23 cellular contexts compared by ENCODE assay signal in genomic region chr2:99890616-99891259, GRCh38.
DNase-seq lines count a peak whose midpoint lies in the region; ATAC-seq and TF ChIP-seq lines count a peak whose summit lies in the region.
"Had no signal": no experiment of that assay in that cellular context is flagged by ENCODE, and none has a peak within 500 bp of the region (broad histone marks: within the 10 kb centered on the region; RNA-seq: fewer than 3 reads in every experiment).

No MANE protein-coding gene starts in this region.

- intact Hi-C loops in IMR-90 (cut with micrococcal nuclease) = no loop called here
- intact Hi-C loops in activated CD4-positive, alpha-beta T cell treated with anti-CD3 and anti-CD28 coated beads for 36 hours (cut with DNase I, micrococcal nuclease) = no loop called here

- no peak overlapping the region for H3K56ac ChIP-seq in IMR-90 (ENCODE audit: extremely low read depth, insufficient read depth, low read length)

- no peak overlapping the region for H3K23ac ChIP-seq in IMR-90 (ENCODE audit: low read depth, low read length)

- TF ChIP-seq CTCF in IMR-90 (conservative IDR thresholded peaks at IDR 0.05; ENCODE audit: low read depth, low read length) = no peak

- no peak overlapping the region for H2AK9ac ChIP-seq in IMR-90 (replicated peaks; ENCODE audit: low read depth, low read length, poor library complexity)

- BruUV-seq in IMR-90 (replicated peaks; lab: Mats Ljungman, UMichigan) = no TSS peak

- no peak overlapping the region for H3K4me2 ChIP-seq in IMR-90 (ENCODE audit: low read depth, low read length)

- peaks cover 2 to 9% of the 10 kb centered on the region in 2 experiments; a peak in 1 of 4 replicates for H3K79me1 ChIP-seq in IMR-90 (ENCODE audit: low read depth in 1 of 2, low read length in 2 of 2)

- POLR2A ChIA-PET in IMR-90 (lab: Charles Lee; ENCODE audit: unreplicated experiment) = interaction anchor here (0.5 kb wide), 1 partner anchor 94 kb away, joined by 3 read pairs; no protein-coding TSS in a partner anchor
- POLR2A ChIA-PET in activated CD4-positive, alpha-beta T cell treated with anti-CD3 and anti-CD28 coated beads for 36 hours (lab: Charles Lee) = no interaction called here

- no peak for DNase-seq in IMR-90
- peak; percentile 22 for DNase-seq in iPS-NIHi7 (ENCODE audit: extremely low spot score)
- no peak for DNase-seq in stimulated activated effector memory CD8-positive, alpha-beta T cell treated with anti-CD3 and anti-CD28 coated beads, Interleukin-12 subunit alpha, Interleukin-12 subunit beta, amount 100 ng/mL, for 72 hours (ENCODE audit: low spot score in 2 of 2)
- no peak for DNase-seq in activated CD4-positive, alpha-beta T cell treated with anti-CD3 and anti-CD28 coated beads for 36 hours
- no peak for DNase-seq in kidney tubule cell (ENCODE audit: low spot score)
- DNase-seq: activated CD4-positive, alpha-beta T cell treated with anti-CD3 and anti-CD28 coated beads, Interleukin-2, amount 10 ng/mL, durations not matched to agents 7 days and 5 days; CD8-positive, alpha-beta memory T cell; effector CD8-positive, alpha-beta T cell; foreskin melanocyte; Karpas-422; kidney; NCI-H1092; NCI-H1930; NCI-H226; psoas muscle; SIG-M5; stimulated activated CD4-positive, alpha-beta T cell treated with anti-CD3 and anti-CD28 coated beads, Interleukin-4, amount 100 ng/mL, for 1 hour; stimulated activated naive CD8-positive, alpha-beta T cell treated with anti-CD3 and anti-CD28 coated beads, Interleukin-15, Interleukin-2, amounts not matched to agents 100 U/mL and 50 U/mL, for 24 hours had no signal

- peaks cover 7% of the 10 kb centered on the region for H3K9me1 ChIP-seq in IMR-90 (ENCODE audit: insufficient read depth, low read length)

- H4K8ac ChIP-seq in IMR-90 (ENCODE audit: low read depth in 2 of 2, low read length in 2 of 2) = peak overlapping the region; percentile 6 to 68; a peak in 1 of 4 replicates

- no peak for ATAC-seq in IMR-90 (ENCODE audit: low read depth)
- ATAC-seq in stimulated activated effector memory CD8-positive, alpha-beta T cell treated with anti-CD3 and anti-CD28 coated beads, Interleukin-12 subunit alpha, Interleukin-12 subunit beta, amount 100 ng/mL, for 72 hours = peak; percentile 42
- ATAC-seq in activated CD4-positive, alpha-beta T cell treated with anti-CD3 and anti-CD28 coated beads for 36 hours = no peak
- ATAC-seq in HG02759 (IDR thresholded peaks at IDR 0.05; ENCODE audit: unreplicated experiment) = no peak
- ATAC-seq: activated naive CD4-positive, alpha-beta T cell treated with anti-CD3 and anti-CD28 coated beads, Interleukin-2, amount 50 U/mL, for 72 hours; HCT116; psoas muscle; stimulated activated naive CD8-positive, alpha-beta T cell treated with anti-CD3 and anti-CD28 coated beads, Interleukin-15, Interleukin-2, amounts not matched to agents 100 U/mL and 50 U/mL, for 24 hours had no signal

- H3K9me3 ChIP-seq in IMR-90 (ENCODE audit: control insufficient read depth, insufficient read depth, low read length) (no peaks in the 10 kb centered on the region), ectodermal cell (ENCODE audit: control insufficient read depth, low read length) (no peaks in the 10 kb centered on the region)
- H3K9me3 ChIP-seq: ascending aorta, psoas muscle had no signal

- TF ChIP-seq POLR2A in IMR-90 (IDR thresholded peaks at IDR 0.05; ENCODE audit: low read depth, low read length) = no peak

- peak overlapping the region; percentile 5; the same call in 1 of the 2 replicates for H4K91ac ChIP-seq in IMR-90 (ENCODE audit: insufficient read depth, low read depth, low read length)

- no peak overlapping the region for H3K18ac ChIP-seq in IMR-90 (ENCODE audit: low read depth, low read length)

- H3K4me1 ChIP-seq in IMR-90 (ENCODE audit: control insufficient read depth, insufficient read depth, low read length) = peaks cover 5% of the 10 kb centered on the region
- H3K4me1 ChIP-seq in ectodermal cell (ENCODE audit: control insufficient read depth, insufficient read depth, low read length) = peaks cover 14% of the 10 kb centered on the region
- H3K4me1 ChIP-seq: ascending aorta, psoas muscle had no signal

- dilution Hi-C loops in IMR-90 (cut with HindIII; ENCODE audit: low sequenced_read_pairs, unreplicated experiment) = no loop called here

- H3K27ac ChIP-seq in IMR-90 (ENCODE audit: insufficient read depth, low read length) (no peak overlapping the region), ectodermal cell (ENCODE audit: insufficient read depth, low read depth, low read length, poor library complexity, severe bottlenecking) (peak overlapping the region; percentile 8)
- H3K27ac ChIP-seq: ascending aorta, psoas muscle had no signal

- CTCF ChIA-PET in IMR-90 (lab: Yijun Ruan, JAX) = no interaction called here
- CTCF ChIA-PET in activated CD4-positive, alpha-beta T cell treated with anti-CD3 and anti-CD28 coated beads for 36 hours (lab: Charles Lee) = no interaction called here

- H3K4me3 ChIP-seq in IMR-90 (ENCODE audit: insufficient read depth, low read depth, low read length) (no peak overlapping the region), ectodermal cell (ENCODE audit: insufficient read depth, low read depth, low read length) (no peak overlapping the region)
- H3K4me3 ChIP-seq: ascending aorta, psoas muscle had no signal

- H2BK5ac ChIP-seq in IMR-90 (ENCODE audit: low read depth, low read length, poor library complexity, severe bottlenecking) = no peak overlapping the region

- H2AK5ac ChIP-seq in IMR-90 (ENCODE audit: low read depth, low read length) = peak overlapping the region; percentile 59; the same call in 1 of the 2 replicates

- H3K9ac ChIP-seq in IMR-90 (ENCODE audit: low read depth, low read length) = no peak overlapping the region

- H3K27me3 ChIP-seq in IMR-90 (ENCODE audit: control insufficient read depth, insufficient read depth, low read length) = no peaks in the 10 kb centered on the region
- H3K27me3 ChIP-seq in ectodermal cell (ENCODE audit: control insufficient read depth, insufficient read depth, low read length, poor library complexity, severe bottlenecking) = no peaks in the 10 kb centered on the region
- H3K27me3 ChIP-seq: ascending aorta had no signal

- no peak overlapping the region for H2AFZ ChIP-seq in IMR-90 (replicated peaks; ENCODE audit: low read length, poor library complexity)

- no peak overlapping the region for H3K27ac Mint-ChIP-seq in stimulated activated effector memory CD8-positive, alpha-beta T cell treated with anti-CD3 and anti-CD28 coated beads, Interleukin-12 subunit alpha, Interleukin-12 subunit beta, amount 100 ng/mL, for 72 hours
- no peak overlapping the region for H3K27ac Mint-ChIP-seq in activated CD4-positive, alpha-beta T cell treated with anti-CD3 and anti-CD28 coated beads for 36 hours
- H3K27ac Mint-ChIP-seq: activated CD4-positive, alpha-beta T cell treated with anti-CD3 and anti-CD28 coated beads, Interleukin-2, amount 10 ng/mL, durations not matched to agents 7 days and 5 days; activated naive CD4-positive, alpha-beta T cell treated with anti-CD3 and anti-CD28 coated beads, Interleukin-2, amount 50 U/mL, for 72 hours; CD8-positive, alpha-beta memory T cell had no signal

- no peak overlapping the region; the same call in 1 of the 2 replicates for H4K5ac ChIP-seq in IMR-90 (ENCODE audit: low read depth, low read length)

- H3K36me3 Mint-ChIP-seq in stimulated activated effector memory CD8-positive, alpha-beta T cell treated with anti-CD3 and anti-CD28 coated beads, Interleukin-12 subunit alpha, Interleukin-12 subunit beta, amount 100 ng/mL, for 72 hours = no peaks in the 10 kb centered on the region
- no peaks in the 10 kb centered on the region for H3K36me3 Mint-ChIP-seq in activated CD4-positive, alpha-beta T cell treated with anti-CD3 and anti-CD28 coated beads for 36 hours (ENCODE audit: low read depth)
- H3K36me3 Mint-ChIP-seq: activated naive CD4-positive, alpha-beta T cell treated with anti-CD3 and anti-CD28 coated beads, Interleukin-2, amount 50 U/mL, for 72 hours; CD8-positive, alpha-beta memory T cell had no signal

- in situ Hi-C loops in IMR-90 (cut with MboI; ENCODE audit: low sequenced_read_pairs) = no loop called here

- 50% methylated on average over 2 of the region's 6 CpGs; no CpG with 5 or more reads in 1 of the 2 experiments for WGBS in IMR-90 (ENCODE audit: extremely low coverage in 2 of 2, insufficient read length in 1 of 2), 2 experiments
- WGBS in ectodermal cell, 2 experiments = 53 to 55% methylated on average over 6 of the region's 6 CpGs

- H3K27me3 Mint-ChIP-seq in activated CD4-positive, alpha-beta T cell treated with anti-CD3 and anti-CD28 coated beads for 36 hours = no peaks in the 10 kb centered on the region
- H3K27me3 Mint-ChIP-seq: activated CD4-positive, alpha-beta T cell treated with anti-CD3 and anti-CD28 coated beads, Interleukin-2, amount 10 ng/mL, durations not matched to agents 7 days and 5 days; CD8-positive, alpha-beta memory T cell had no signal

- no peaks in the 10 kb centered on the region for H3K4me1 Mint-ChIP-seq in stimulated activated effector memory CD8-positive, alpha-beta T cell treated with anti-CD3 and anti-CD28 coated beads, Interleukin-12 subunit alpha, Interleukin-12 subunit beta, amount 100 ng/mL, for 72 hours
- H3K4me1 Mint-ChIP-seq in activated CD4-positive, alpha-beta T cell treated with anti-CD3 and anti-CD28 coated beads for 36 hours = no peaks in the 10 kb centered on the region
- H3K4me1 Mint-ChIP-seq: activated CD4-positive, alpha-beta T cell treated with anti-CD3 and anti-CD28 coated beads, Interleukin-2, amount 10 ng/mL, durations not matched to agents 7 days and 5 days; CD8-positive, alpha-beta memory T cell had no signal

- no peak overlapping the region for H3K4ac ChIP-seq in IMR-90 (ENCODE audit: low read depth, low read length)

- H4K20me1 ChIP-seq in IMR-90 (ENCODE audit: insufficient read depth, low read length) = no peaks in the 10 kb centered on the region

- no peaks in the 10 kb centered on the region for H3K9me3 Mint-ChIP-seq in stimulated activated effector memory CD8-positive, alpha-beta T cell treated with anti-CD3 and anti-CD28 coated beads, Interleukin-12 subunit alpha, Interleukin-12 subunit beta, amount 100 ng/mL, for 72 hours
- no peaks in the 10 kb centered on the region for H3K9me3 Mint-ChIP-seq in activated CD4-positive, alpha-beta T cell treated with anti-CD3 and anti-CD28 coated beads for 36 hours (ENCODE audit: low read depth)
- H3K9me3 Mint-ChIP-seq: activated CD4-positive, alpha-beta T cell treated with anti-CD3 and anti-CD28 coated beads, Interleukin-2, amount 10 ng/mL, durations not matched to agents 7 days and 5 days; activated naive CD4-positive, alpha-beta T cell treated with anti-CD3 and anti-CD28 coated beads, Interleukin-2, amount 50 U/mL, for 72 hours; CD8-positive, alpha-beta memory T cell had no signal

- H2BK120ac ChIP-seq in IMR-90 (ENCODE audit: low read depth, low read length) = no peak overlapping the region; the same call in 1 of the 2 replicates

- H2BK20ac ChIP-seq in IMR-90 (ENCODE audit: low read depth, low read length) = no peak overlapping the region

- H2BK15ac ChIP-seq in IMR-90 (ENCODE audit: low read depth, low read length) = no peak overlapping the region

- no peak overlapping the region for H3K4me3 Mint-ChIP-seq in stimulated activated effector memory CD8-positive, alpha-beta T cell treated with anti-CD3 and anti-CD28 coated beads, Interleukin-12 subunit alpha, Interleukin-12 subunit beta, amount 100 ng/mL, for 72 hours
- no peak overlapping the region for H3K4me3 Mint-ChIP-seq in activated CD4-positive, alpha-beta T cell treated with anti-CD3 and anti-CD28 coated beads for 36 hours
- H3K4me3 Mint-ChIP-seq: activated CD4-positive, alpha-beta T cell treated with anti-CD3 and anti-CD28 coated beads, Interleukin-2, amount 10 ng/mL, durations not matched to agents 7 days and 5 days; CD8-positive, alpha-beta memory T cell had no signal

- H3K36me3 ChIP-seq in IMR-90 (ENCODE audit: control insufficient read depth, insufficient read depth, low read length) (peaks cover 2% of the 10 kb centered on the region; the same call in 1 of the 2 replicates), ectodermal cell (ENCODE audit: control insufficient read depth, insufficient read depth, low read length) (no peaks in the 10 kb centered on the region)
- H3K36me3 ChIP-seq: ascending aorta had no signal

- no peak overlapping the region for H3K14ac ChIP-seq in IMR-90 (replicated peaks; ENCODE audit: low read depth, low read length)

- no peak for TF ChIP-seq RAD21 in IMR-90 (IDR thresholded peaks at IDR 0.05; ENCODE audit: low read length)
